In the genomic region with DNA sequence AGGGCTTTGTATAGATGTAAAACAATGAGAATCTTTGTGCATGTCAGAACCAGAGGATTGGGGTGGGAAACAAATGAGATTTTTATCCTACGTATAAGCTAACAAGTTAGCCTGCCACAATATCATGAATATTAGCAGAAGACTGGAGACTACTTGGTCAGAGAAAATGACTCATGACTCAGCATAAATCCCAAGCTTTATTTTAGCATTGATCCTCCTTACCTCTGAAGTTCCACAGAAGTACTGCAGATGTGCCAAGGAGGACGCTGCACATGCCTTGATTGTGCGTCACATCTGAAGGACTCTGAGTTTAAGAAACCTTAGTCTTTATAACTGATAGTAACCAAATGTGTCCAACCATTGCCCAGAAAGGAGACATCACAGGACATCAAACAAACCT, we compare ENCODE assay signal across 3 cellular contexts.
A peak's percentile ranks its signal among the peaks of the same experiment; 100 is the strongest.
TF ChIP-seq lines count a peak whose summit lies in the region.

No MANE protein-coding gene starts in this region.

TF ChIP-seq in GM23338, 12 proteins besides CTCF, POLR2A, EP300 and RAD21 (continues in another document):
- TF ChIP-seq CREB1 (CRISPR knock-in tag; IDR thresholded peaks at IDR 0.05; ENCODE audit: low read depth) (no peak), EZH2 (IDR thresholded peaks at IDR 0.05; ENCODE audit: low read depth, unreplicated experiment) (no peak), NANOG (IDR thresholded peaks at IDR 0.05; ENCODE audit: borderline replicate concordance) (no peak), ZNF114 (CRISPR knock-in tag; IDR thresholded peaks at IDR 0.05) (no peak), EZH2phosphoT487 (IDR thresholded peaks at IDR 0.05; ENCODE audit: unreplicated experiment) (no peak), POLR2AphosphoS5 (IDR thresholded peaks at IDR 0.05; ENCODE audit: low read depth) (no peak)
- TF ChIP-seq, protein P1, sequence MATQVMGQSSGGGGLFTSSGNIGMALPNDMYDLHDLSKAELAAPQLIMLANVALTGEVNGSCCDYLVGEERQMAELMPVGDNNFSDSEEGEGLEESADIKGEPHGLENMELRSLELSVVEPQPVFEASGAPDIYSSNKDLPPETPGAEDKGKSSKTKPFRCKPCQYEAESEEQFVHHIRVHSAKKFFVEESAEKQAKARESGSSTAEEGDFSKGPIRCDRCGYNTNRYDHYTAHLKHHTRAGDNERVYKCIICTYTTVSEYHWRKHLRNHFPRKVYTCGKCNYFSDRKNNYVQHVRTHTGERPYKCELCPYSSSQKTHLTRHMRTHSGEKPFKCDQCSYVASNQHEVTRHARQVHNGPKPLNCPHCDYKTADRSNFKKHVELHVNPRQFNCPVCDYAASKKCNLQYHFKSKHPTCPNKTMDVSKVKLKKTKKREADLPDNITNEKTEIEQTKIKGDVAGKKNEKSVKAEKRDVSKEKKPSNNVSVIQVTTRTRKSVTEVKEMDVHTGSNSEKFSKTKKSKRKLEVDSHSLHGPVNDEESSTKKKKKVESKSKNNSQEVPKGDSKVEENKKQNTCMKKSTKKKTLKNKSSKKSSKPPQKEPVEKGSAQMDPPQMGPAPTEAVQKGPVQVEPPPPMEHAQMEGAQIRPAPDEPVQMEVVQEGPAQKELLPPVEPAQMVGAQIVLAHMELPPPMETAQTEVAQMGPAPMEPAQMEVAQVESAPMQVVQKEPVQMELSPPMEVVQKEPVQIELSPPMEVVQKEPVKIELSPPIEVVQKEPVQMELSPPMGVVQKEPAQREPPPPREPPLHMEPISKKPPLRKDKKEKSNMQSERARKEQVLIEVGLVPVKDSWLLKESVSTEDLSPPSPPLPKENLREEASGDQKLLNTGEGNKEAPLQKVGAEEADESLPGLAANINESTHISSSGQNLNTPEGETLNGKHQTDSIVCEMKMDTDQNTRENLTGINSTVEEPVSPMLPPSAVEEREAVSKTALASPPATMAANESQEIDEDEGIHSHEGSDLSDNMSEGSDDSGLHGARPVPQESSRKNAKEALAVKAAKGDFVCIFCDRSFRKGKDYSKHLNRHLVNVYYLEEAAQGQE (IDR thresholded peaks at IDR 0.05; ENCODE audit: unreplicated experiment) = no peak

TF ChIP-seq in IMR-90, 13 proteins besides CTCF, POLR2A, EP300 and RAD21:
- TF ChIP-seq RCOR1 (IDR thresholded peaks at IDR 0.05; ENCODE audit: insufficient replicate concordance, low read length) = no peak
- TF ChIP-seq NFE2L2 (IDR thresholded peaks at IDR 0.05; ENCODE audit: low read depth, low read length) = peak; percentile 76
- TF ChIP-seq, protein P2, sequence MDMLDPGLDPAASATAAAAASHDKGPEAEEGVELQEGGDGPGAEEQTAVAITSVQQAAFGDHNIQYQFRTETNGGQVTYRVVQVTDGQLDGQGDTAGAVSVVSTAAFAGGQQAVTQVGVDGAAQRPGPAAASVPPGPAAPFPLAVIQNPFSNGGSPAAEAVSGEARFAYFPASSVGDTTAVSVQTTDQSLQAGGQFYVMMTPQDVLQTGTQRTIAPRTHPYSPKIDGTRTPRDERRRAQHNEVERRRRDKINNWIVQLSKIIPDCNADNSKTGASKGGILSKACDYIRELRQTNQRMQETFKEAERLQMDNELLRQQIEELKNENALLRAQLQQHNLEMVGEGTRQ (IDR thresholded peaks at IDR 0.05; ENCODE audit: low read depth, low read length) = no peak

TF ChIP-seq in H1, 55 proteins besides CTCF, POLR2A, EP300 and RAD21:
- TF ChIP-seq MAFK (IDR thresholded peaks at IDR 0.05; ENCODE audit: low read depth, low read length) = peak; percentile 46; the same call in 1 of the 2 replicates
- TF ChIP-seq KDM4A (IDR thresholded peaks at IDR 0.05; ENCODE audit: low read depth, low read length, severe bottlenecking) = no peak
- TF ChIP-seq BRCA1 (IDR thresholded peaks at IDR 0.05; ENCODE audit: low read depth, low read length) = no peak
- peak; percentile 71 for TF ChIP-seq BACH1 (IDR thresholded peaks at IDR 0.05; ENCODE audit: low read length)
